10 cellular contexts compared by ENCODE assay signal in the genomic region with DNA sequence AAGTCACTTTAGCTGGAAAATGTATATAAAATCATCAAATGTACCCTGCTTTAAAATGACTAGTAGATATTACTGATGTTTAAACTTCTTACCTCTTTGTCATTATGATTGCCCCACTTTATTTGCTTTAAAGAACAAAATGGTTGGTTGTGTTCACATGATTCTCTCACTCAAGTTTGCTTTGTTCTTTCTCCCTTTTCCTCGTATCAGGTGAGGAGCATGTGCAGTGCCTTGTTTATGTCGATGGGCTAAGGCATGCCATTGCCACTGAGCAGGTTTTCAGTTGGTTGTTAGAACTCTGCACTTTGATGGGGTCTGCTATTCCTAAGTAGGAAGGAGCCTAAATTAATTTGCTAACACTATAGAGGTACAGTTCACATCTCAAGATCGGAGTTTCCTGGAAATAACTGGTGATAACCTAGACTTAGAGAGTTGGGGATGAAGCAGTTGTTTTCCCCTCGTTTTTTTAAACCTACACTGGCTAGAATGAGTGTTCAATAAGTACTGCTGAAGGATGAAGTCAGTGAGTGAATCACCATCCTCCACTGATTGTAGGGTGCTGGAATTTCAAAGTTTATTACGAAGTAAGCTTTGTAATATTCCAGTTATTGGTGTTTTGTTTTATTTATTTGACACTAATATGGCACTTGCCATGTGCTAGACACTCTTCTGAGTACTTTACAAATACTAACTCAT.
A peak's percentile ranks its signal among the peaks of the same experiment; 100 is the strongest.
DNase-seq lines count a peak whose midpoint lies in the region; ATAC-seq lines count a peak whose summit lies in the region.
"Had no signal": no experiment of that assay in that cellular context is flagged by ENCODE, and none has a peak within 500 bp of the region (broad histone marks: within the 10 kb centered on the region; RNA-seq: fewer than 3 reads in every experiment).

No MANE protein-coding gene starts in this region.

- H3K4me3 ChIP-seq in HUES48 (ENCODE audit: low read depth, low read length) = no peak overlapping the region
- H3K4me3 ChIP-seq in stomach smooth muscle (ENCODE audit: low read length in 2 of 2) = no peak overlapping the region

- no peaks in the 10 kb centered on the region for H3K27me3 ChIP-seq in HUES48 (ENCODE audit: control insufficient read depth, insufficient read depth, low read length)
- H3K27me3 ChIP-seq in stomach smooth muscle (ENCODE audit: control insufficient read depth in 1 of 2, insufficient read depth in 2 of 2, low read length in 2 of 2) = no peaks in the 10 kb centered on the region

- ATAC-seq in HG03520 (IDR thresholded peaks at IDR 0.05; ENCODE audit: unreplicated experiment) = no peak

- H3K9me3 ChIP-seq in HUES48 (ENCODE audit: control insufficient read depth, insufficient read depth, low read length) (no peaks in the 10 kb centered on the region), stomach smooth muscle (ENCODE audit: control insufficient read depth in 2 of 2, low read length in 2 of 2) (no peaks in the 10 kb centered on the region)

- no peak overlapping the region for H3K9ac ChIP-seq in HUES48 (ENCODE audit: low read depth, low read length)
- H3K9ac ChIP-seq in stomach smooth muscle (ENCODE audit: low read length in 2 of 2) = peak overlapping the region in 1 of 2 donors; percentile 36
- H3K9ac ChIP-seq: parathyroid adenoma had no signal

- H3K36me3 ChIP-seq in HUES48 (ENCODE audit: control insufficient read depth, insufficient read depth, low read length) = peaks cover 22% of the 10 kb centered on the region; the same call in 1 of the 2 replicates
- H3K36me3 ChIP-seq in stomach smooth muscle (ENCODE audit: control insufficient read depth in 2 of 2, insufficient read depth in 2 of 2, low read length in 2 of 2) = peaks cover 4 to 12% of the 10 kb centered on the region in 2 donors

- peak; percentile 45 for DNase-seq in astrocyte of the hippocampus (ENCODE audit: low read depth, low spot score)
- DNase-seq in hepatic stellate cell (ENCODE audit: low spot score) = peak; percentile 20
- no peak for DNase-seq in activated CD4-positive, alpha-beta T cell treated with anti-CD3 and anti-CD28 coated beads for 48 hours
- no peak for DNase-seq in hippocampal formation (lab: John Stamatoyannopoulos, UW)
- DNase-seq: foreskin melanocyte had no signal

- H3K4me1 ChIP-seq in HUES48 (ENCODE audit: control insufficient read depth, insufficient read depth, low read length) (peaks cover 26% of the 10 kb centered on the region), stomach smooth muscle (ENCODE audit: control insufficient read depth, insufficient read depth, low read length) (peaks cover 19% of the 10 kb centered on the region)

- peak overlapping the region; percentile 67 for H3K27ac ChIP-seq in HUES48 (ENCODE audit: low read depth, low read length)
- H3K27ac ChIP-seq in stomach smooth muscle (ENCODE audit: low read length) = peak overlapping the region; percentile 31
- H3K27ac ChIP-seq: parathyroid adenoma, RWPE1 had no signal

Comparison
In these comparisons a context has a peak if more than half of its experiments do, and no peak if none do; other contexts are left out.
1. DNase-seq: peak in astrocyte of the hippocampus (single experiment) and hepatic stellate cell (single experiment); none in activated CD4-positive, alpha-beta T cell treated with anti-CD3 and anti-CD28 coated beads for 48 hours (single experiment) and hippocampal formation (0 of 2).